In genomic region chr14:60724080-60724618, GRCh38 we compare ENCODE assay signal across 8 cellular contexts. TPM values are rescaled to one million over a fixed set of nuclear protein-coding genes. Genes with fewer than 3 reads are reported as not detected.
DNase-seq lines count a peak whose midpoint lies in the region; ATAC-seq and TF ChIP-seq lines count a peak whose summit lies in the region.

TSS of gene SIX4 (minus strand) at chr14:60724351. CDS start at chr14:60724074, 277 bp downstream.

- H3K9me3 Mint-ChIP-seq in HFFc6 = no peaks in the 10 kb centered on the region
- H3K9me3 Mint-ChIP-seq in T-helper 1 cell treated with Interleukin-12 subunit alpha and Interleukin-12 subunit beta and Interleukin-4 antibody, amounts not matched to agents 30 μg/mL and 1 μg/mL, for 36 hours = no peaks in the 10 kb centered on the region
- H3K9me3 Mint-ChIP-seq in stimulated activated effector memory CD8-positive, alpha-beta T cell treated with anti-CD3 and anti-CD28 coated beads, Interleukin-12 subunit alpha, Interleukin-12 subunit beta, amount 100 ng/mL, for 72 hours = no peaks in the 10 kb centered on the region

- ATAC-seq in left colon (peak; percentile 85), GM19328 (IDR thresholded peaks at IDR 0.05; ENCODE audit: unreplicated experiment) (no peak)
- ATAC-seq in stimulated activated effector memory CD8-positive, alpha-beta T cell treated with anti-CD3 and anti-CD28 coated beads, Interleukin-12 subunit alpha, Interleukin-12 subunit beta, amount 100 ng/mL, for 72 hours = peak; percentile 63

- H3K36me3 Mint-ChIP-seq in HFFc6 (ENCODE audit: low read depth) = peaks cover 10% of the 10 kb centered on the region; the same call in 1 of the 2 replicates
- H3K36me3 Mint-ChIP-seq in T-helper 1 cell treated with Interleukin-12 subunit alpha and Interleukin-12 subunit beta and Interleukin-4 antibody, amounts not matched to agents 30 μg/mL and 1 μg/mL, for 36 hours (ENCODE audit: low read depth) = no peaks in the 10 kb centered on the region
- H3K36me3 Mint-ChIP-seq in stimulated activated effector memory CD8-positive, alpha-beta T cell treated with anti-CD3 and anti-CD28 coated beads, Interleukin-12 subunit alpha, Interleukin-12 subunit beta, amount 100 ng/mL, for 72 hours = no peaks in the 10 kb centered on the region

- TF ChIP-seq CTCF in HFFc6 (IDR thresholded peaks at IDR 0.05) = no peak

- intact Hi-C loops in left colon (cut with DNase I, micrococcal nuclease) = no loop called here

- DNase-seq in G401 (ENCODE audit: low spot score) = peak; percentile 90
- DNase-seq in HFFc6 = peak; percentile 77
- peak; percentile 75 to 96 (median 88) for DNase-seq in NCI-H1417 (lab: John Stamatoyannopoulos, UW)
- peak; percentile 92 for DNase-seq in dedifferentiated amniotic fluid mesenchymal stem cell (ENCODE audit: extremely low spot score)
- DNase-seq in left colon = peak; percentile 37 to 44
- no peak for DNase-seq in stimulated activated effector memory CD8-positive, alpha-beta T cell treated with anti-CD3 and anti-CD28 coated beads, Interleukin-12 subunit alpha, Interleukin-12 subunit beta, amount 100 ng/mL, for 72 hours (ENCODE audit: low spot score in 2 of 2)

- peaks cover 23% of the 10 kb centered on the region for H3K4me1 Mint-ChIP-seq in HFFc6 (ENCODE audit: low read depth)
- H3K4me1 Mint-ChIP-seq in T-helper 1 cell treated with Interleukin-12 subunit alpha and Interleukin-12 subunit beta and Interleukin-4 antibody, amounts not matched to agents 30 μg/mL and 1 μg/mL, for 36 hours (ENCODE audit: low read depth) = peaks cover 21% of the 10 kb centered on the region
- peaks cover 21% of the 10 kb centered on the region for H3K4me1 Mint-ChIP-seq in stimulated activated effector memory CD8-positive, alpha-beta T cell treated with anti-CD3 and anti-CD28 coated beads, Interleukin-12 subunit alpha, Interleukin-12 subunit beta, amount 100 ng/mL, for 72 hours

- peak within 1 kb of the TSS; percentile 98 for H3K4me3 Mint-ChIP-seq in HFFc6
- H3K4me3 Mint-ChIP-seq in T-helper 1 cell treated with Interleukin-12 subunit alpha and Interleukin-12 subunit beta and Interleukin-4 antibody, amounts not matched to agents 30 μg/mL and 1 μg/mL, for 36 hours = peak within 1 kb of the TSS; percentile 87
- H3K4me3 Mint-ChIP-seq in stimulated activated effector memory CD8-positive, alpha-beta T cell treated with anti-CD3 and anti-CD28 coated beads, Interleukin-12 subunit alpha, Interleukin-12 subunit beta, amount 100 ng/mL, for 72 hours = peak within 1 kb of the TSS; percentile 81

- no peaks in the 10 kb centered on the region; the same call in 1 of the 2 replicates for H3K27me3 Mint-ChIP-seq in HFFc6 (ENCODE audit: insufficient read depth)
- peaks cover 78% of the 10 kb centered on the region for H3K27me3 Mint-ChIP-seq in T-helper 1 cell treated with Interleukin-12 subunit alpha and Interleukin-12 subunit beta and Interleukin-4 antibody, amounts not matched to agents 30 μg/mL and 1 μg/mL, for 36 hours (ENCODE audit: low read depth)

- in situ Hi-C loops in G401 (cut with HindIII; ENCODE audit: low sequenced_read_pairs) = no loop called here

- peak within 1 kb of the TSS; percentile 97 for H3K27ac Mint-ChIP-seq in HFFc6
- peak within 1 kb of the TSS; percentile 57 for H3K27ac Mint-ChIP-seq in T-helper 1 cell treated with Interleukin-12 subunit alpha and Interleukin-12 subunit beta and Interleukin-4 antibody, amounts not matched to agents 30 μg/mL and 1 μg/mL, for 36 hours
- H3K27ac Mint-ChIP-seq in stimulated activated effector memory CD8-positive, alpha-beta T cell treated with anti-CD3 and anti-CD28 coated beads, Interleukin-12 subunit alpha, Interleukin-12 subunit beta, amount 100 ng/mL, for 72 hours = no peak within 1 kb of the TSS

RNA-seq across cellular contexts. Expression of gene SIX4, which starts in this region (rescaled TPM):
- 20.5 and 22.1 TPM in 2 replicates for total RNA-seq in G401 (2014; rRNA removed; shearing (Covaris generic))
- 10 to 100 TPM; 14.4 to 19.6 (median 17.0) TPM for total RNA-seq in HFFc6 (2021; fragmentation: NEBNext Ultra II Directional; extraction: Animal tissue kit (Norgen Biotek cat#: 25700))
- total RNA-seq in left colon = under 1 TPM; 0.09 to 0.11 TPM

Comparison
In these comparisons a context has a peak if more than half of its experiments do, and no peak if none do; other contexts are left out.
1. RNA of gene SIX4 (total RNA-seq): 20.5 to 22.1 TPM in G401 and 14.4 to 19.6 TPM in HFFc6; 0.09 to 0.11 TPM in left colon; every median in the first group is over 10 times any median in the second.
2. Peak in DNase-seq and ATAC-seq in left colon; RNA of the gene not detected or under 1 TPM.
3. DNase-seq: peak in G401 (single experiment), HFFc6 (single experiment), NCI-H1417 (3 of 3) and dedifferentiated amniotic fluid mesenchymal stem cell (single experiment); none in stimulated activated effector memory CD8-positive, alpha-beta T cell treated with anti-CD3 and anti-CD28 coated beads, Interleukin-12 subunit alpha, Interleukin-12 subunit beta, amount 100 ng/mL, for 72 hours (0 of 2).
4. Peak in every context shown above with its lines, with median percentiles within 50 percentile points of each other: H3K4me3 Mint-ChIP-seq.